13 cellular contexts compared by ENCODE assay signal in the genomic region with DNA sequence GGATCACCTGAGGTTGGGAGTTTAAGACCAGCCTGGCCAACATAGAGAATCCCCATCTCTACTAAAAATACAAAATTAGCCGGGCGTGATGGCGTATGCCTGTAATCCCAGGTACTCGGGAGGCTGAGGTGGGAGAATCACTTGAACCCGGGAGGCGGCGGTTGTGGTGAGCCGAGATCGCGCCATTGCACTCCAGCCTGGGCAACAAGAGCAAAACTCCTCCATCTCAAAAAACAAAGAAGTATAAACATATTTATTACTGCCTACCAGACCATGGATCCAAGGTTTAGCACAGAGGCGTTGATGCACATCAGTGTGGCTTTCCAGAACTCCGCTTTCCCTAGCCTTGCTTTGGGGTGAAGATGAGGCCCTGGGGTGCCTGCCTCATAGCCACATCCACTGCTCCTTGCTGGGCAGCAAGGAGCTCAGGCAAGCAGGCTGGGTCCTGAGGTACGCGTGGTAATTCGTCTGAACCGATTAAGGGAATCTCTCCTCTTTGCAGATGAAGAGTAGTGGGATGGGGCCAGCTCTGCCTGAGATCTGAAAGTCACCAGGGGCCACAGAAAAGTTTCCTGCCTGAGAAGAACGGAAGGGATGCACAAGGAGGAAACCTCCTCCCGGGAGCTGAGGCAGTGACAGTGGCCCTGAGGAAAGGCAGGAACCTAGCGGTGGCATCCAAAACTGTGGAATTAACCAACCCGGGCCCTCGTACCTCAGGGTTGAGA.
"Had no signal": no experiment of that assay in that cellular context is flagged by ENCODE, and none has a peak within 500 bp of the region (broad histone marks: within the 10 kb centered on the region; RNA-seq: fewer than 3 reads in every experiment).

No MANE protein-coding gene starts in this region.

- DNase-seq: kidney, left ventricle myocardium inferior had no signal

- H3K9me3 Mint-ChIP-seq: activated T-helper 17 cell treated with anti-CD3 and anti-CD28 coated beads, Interleukin-2, amount 50 U/mL, for 72 hours; effector memory CD8-positive, alpha-beta T cell; neural crest cell; T-cell had no signal

- H2AFZ ChIP-seq: hepatocyte had no signal

- H3K9me3 ChIP-seq: adrenal gland, gastroesophageal sphincter, left ventricle myocardium inferior, pancreas, tibial artery had no signal

- H3K27me3 Mint-ChIP-seq: T-cell had no signal

- H3K27ac Mint-ChIP-seq: activated CD4-positive, alpha-beta T cell treated with anti-CD3 and anti-CD28 coated beads, Interleukin-2, amount 10 ng/mL, durations not matched to agents 7 days and 5 days; activated T-helper 17 cell treated with anti-CD3 and anti-CD28 coated beads, Interleukin-2, amount 50 U/mL, for 72 hours; effector memory CD8-positive, alpha-beta T cell; T-cell had no signal

- H3K36me3 Mint-ChIP-seq: T-cell had no signal

- H3K27ac ChIP-seq: adrenal gland, epithelial cell of prostate, hepatocyte, left ventricle myocardium inferior, pancreas, tibial artery had no signal

- ATAC-seq: gastroesophageal sphincter had no signal

- H3K27me3 ChIP-seq: adrenal gland, gastroesophageal sphincter, hepatocyte, pancreas, tibial artery had no signal

- H3K4me3 ChIP-seq: adrenal gland, gastroesophageal sphincter, hepatocyte, left ventricle myocardium inferior, pancreas, tibial artery had no signal

- H3K79me2 ChIP-seq: hepatocyte had no signal

- H3K4me2 ChIP-seq: hepatocyte had no signal

- H3K4me3 Mint-ChIP-seq: activated CD4-positive, alpha-beta T cell treated with anti-CD3 and anti-CD28 coated beads, Interleukin-2, amount 10 ng/mL, durations not matched to agents 7 days and 5 days; activated T-helper 17 cell treated with anti-CD3 and anti-CD28 coated beads, Interleukin-2, amount 50 U/mL, for 72 hours; effector memory CD8-positive, alpha-beta T cell; neural crest cell; T-cell had no signal
